In genomic region chr10:47423476-47423875, GRCh38 we compare ENCODE assay signal across 12 cellular contexts. TPM values are rescaled to one million over a fixed set of nuclear protein-coding genes. Genes with fewer than 3 reads are reported as not detected.
"Had no signal": no experiment of that assay in that cellular context is flagged by ENCODE, and none has a peak within 500 bp of the region (broad histone marks: within the 10 kb centered on the region; RNA-seq: fewer than 3 reads in every experiment).

No MANE protein-coding gene starts in this region.

- H3K27ac ChIP-seq: left ventricle myocardium inferior, psoas muscle, sigmoid colon had no signal

- H3K4me1 ChIP-seq: left ventricle myocardium inferior, psoas muscle, sigmoid colon had no signal

- H3K36me3 ChIP-seq: left ventricle myocardium inferior, sigmoid colon had no signal

- H3K4me3 ChIP-seq: left ventricle myocardium inferior, psoas muscle, sigmoid colon had no signal

- ATAC-seq: activated CD8-positive, alpha-beta T cell treated with anti-CD3 and anti-CD28 coated beads, Interleukin-2, amount 10 ng/mL, durations not matched to agents 7 days and 5 days; activated naive CD8-positive, alpha-beta T cell treated with anti-CD3 and anti-CD28 coated beads, Interleukin-2, amount 50 U/mL, for 24 hours had no signal

- H3K9me3 ChIP-seq: left ventricle myocardium inferior, psoas muscle, sigmoid colon had no signal

- H3K27me3 ChIP-seq: sigmoid colon had no signal

- DNase-seq: activated CD4-positive, alpha-beta T cell treated with anti-CD3 and anti-CD28 coated beads for 1 hour; activated CD8-positive, alpha-beta T cell treated with anti-CD3 and anti-CD28 coated beads, Interleukin-2, amount 10 ng/mL, durations not matched to agents 7 days and 5 days; activated naive CD4-positive, alpha-beta T cell treated with Interleukin-2 at 50 U/mL for 16 hours; activated naive CD8-positive, alpha-beta T cell treated with anti-CD3 and anti-CD28 coated beads, Interleukin-2, amount 50 U/mL, for 24 hours; dermis blood vessel endothelial cell; left ventricle myocardium inferior; mesendoderm; psoas muscle; sigmoid colon; stimulated activated CD4-positive, alpha-beta T cell treated with anti-CD3 and anti-CD28 coated beads, Interleukin-12 subunit alpha, Interleukin-12 subunit beta, amount 100 ng/mL, for 4 hours; stimulated activated naive CD4-positive, alpha-beta T cell treated with Interleukin-2 at 50 U/mL for 16 hours; T-helper 9 cell had no signal

RNA-seq across cellular contexts. Expression of gene ZNF488, which starts 39.4 kb away (rescaled TPM):
- total RNA-seq: activated CD8-positive, alpha-beta T cell treated with anti-CD3 and anti-CD28 coated beads, Interleukin-2, amount 10 ng/mL, durations not matched to agents 7 days and 5 days had no signal
